20 cellular contexts compared by ENCODE assay signal in genomic region chr17:27257031-27257357, GRCh38. TPM values are rescaled to one million over a fixed set of nuclear protein-coding genes. Genes with fewer than 3 reads are reported as not detected.
DNase-seq lines count a peak whose midpoint lies in the region; ATAC-seq and TF ChIP-seq lines count a peak whose summit lies in the region.
"Had no signal": no experiment of that assay in that cellular context is flagged by ENCODE, and none has a peak within 500 bp of the region (broad histone marks: within the 10 kb centered on the region; RNA-seq: fewer than 3 reads in every experiment).

No MANE protein-coding gene starts in this region.

- H3K27me3 ChIP-seq in AG04450 (ENCODE audit: control insufficient read depth, insufficient read depth, low read length) = no peaks in the 10 kb centered on the region
- no peaks in the 10 kb centered on the region for H3K27me3 ChIP-seq in ascending aorta
- no peaks in the 10 kb centered on the region for H3K27me3 ChIP-seq in stomach

- WGBS in stomach, 5 donors = 57 to 71% (median 65%) methylated on average over 4 of the region's 4 CpGs

- no peak for TF ChIP-seq POLR2A in stomach (IDR thresholded peaks at IDR 0.05)

- H3K4me1 ChIP-seq in ascending aorta = peaks cover 0 to 10% of the 10 kb centered on the region in 2 donors
- H3K4me1 ChIP-seq in stomach = peaks cover 0 to 19% (median 7%) of the 10 kb centered on the region in 4 donors

- POLR2A ChIA-PET in AG04450 (lab: Yijun Ruan, JAX) = interaction anchor here (1.6 kb wide), 1 partner anchor 38 kb away, joined by 5 read pairs; no protein-coding TSS in a partner anchor

- no peaks in the 10 kb centered on the region for H3K9me3 Mint-ChIP-seq in activated T-cell treated with anti-CD3 and anti-CD28 coated beads, Interleukin-2, amount 50 U/mL, for 4 hours
- H3K9me3 Mint-ChIP-seq: activated CD8-positive, alpha-beta T cell treated with anti-CD3 and anti-CD28 coated beads for 36 hours; activated naive CD4-positive, alpha-beta T cell treated with anti-CD3 and anti-CD28 coated beads, Interleukin-2, amount 10 ng/mL, durations not matched to agents 7 days and 5 days; endodermal cell had no signal

- no peaks in the 10 kb centered on the region for H3K36me3 ChIP-seq in ascending aorta
- no peaks in the 10 kb centered on the region for H3K36me3 ChIP-seq in stomach

- no peak overlapping the region for H3K4me3 ChIP-seq in AG04450 (ENCODE audit: low read depth, low read length)
- H3K4me3 ChIP-seq in ascending aorta = no peak overlapping the region
- no peak overlapping the region for H3K4me3 ChIP-seq in stomach

- no peak for DNase-seq in AG04450 (ENCODE audit: low read depth, low spot score)
- no peak for DNase-seq in ascending aorta (ENCODE audit: low spot score in 2 of 2)
- DNase-seq in islet precursor cell = peak; percentile 38
- DNase-seq in stomach = no peak
- DNase-seq in anterior cingulate cortex (lab: John Stamatoyannopoulos, UW) = no peak
- no peak for DNase-seq in activated T-cell treated with anti-CD3 and anti-CD28 coated beads, Interleukin-2, amount 50 U/mL, for 4 hours
- no peak for DNase-seq in D341Med (ENCODE audit: low spot score)
- DNase-seq: activated CD8-positive, alpha-beta T cell treated with anti-CD3 and anti-CD28 coated beads for 36 hours; activated naive CD4-positive, alpha-beta T cell treated with anti-CD3 and anti-CD28 coated beads, Interleukin-2, amount 10 ng/mL, durations not matched to agents 7 days and 5 days; activated T-cell treated with anti-CD3 and anti-CD28 coated beads, Interleukin-2, amount 50 U/mL, for 48 hours; CD4-positive, CD25-positive, alpha-beta regulatory T cell; endodermal cell; GF-D8; GOT3; left cardiac atrium; NCI-H1105 treated with DMSO at 0.1 percent for 48 hours; NCI-H748 treated with DMSO at 0.1 percent for 48 hours; stimulated activated naive CD4-positive, alpha-beta T cell had no signal

- TF ChIP-seq CTCF in AG04450 (IDR thresholded peaks at IDR 0.05; ENCODE audit: low read depth, low read length) (no peak), ascending aorta (IDR thresholded peaks at IDR 0.05) (no peak), stomach (IDR thresholded peaks at IDR 0.05) (no peak)

- H3K9me3 ChIP-seq in AG04450 (ENCODE audit: control insufficient read depth, insufficient read depth, low read length) (no peaks in the 10 kb centered on the region), ascending aorta (no peaks in the 10 kb centered on the region), stomach (no peaks in the 10 kb centered on the region)

- no peak for ATAC-seq in activated T-cell treated with anti-CD3 and anti-CD28 coated beads, Interleukin-2, amount 50 U/mL, for 4 hours
- no peak for ATAC-seq in GM19324 (IDR thresholded peaks at IDR 0.05; ENCODE audit: low FRiP score, unreplicated experiment)
- ATAC-seq: activated CD8-positive, alpha-beta T cell treated with anti-CD3 and anti-CD28 coated beads for 36 hours; WTC11 had no signal

- no peaks in the 10 kb centered on the region for H3K36me3 Mint-ChIP-seq in activated T-cell treated with anti-CD3 and anti-CD28 coated beads, Interleukin-2, amount 50 U/mL, for 4 hours (ENCODE audit: insufficient read depth)
- H3K36me3 Mint-ChIP-seq: activated naive CD4-positive, alpha-beta T cell treated with anti-CD3 and anti-CD28 coated beads, Interleukin-2, amount 10 ng/mL, durations not matched to agents 7 days and 5 days; CD4-positive, CD25-positive, alpha-beta regulatory T cell; WTC11 had no signal

- no peak for TF ChIP-seq EP300 in stomach (IDR thresholded peaks at IDR 0.05)

- no peaks in the 10 kb centered on the region for H3K4me1 Mint-ChIP-seq in activated T-cell treated with anti-CD3 and anti-CD28 coated beads, Interleukin-2, amount 50 U/mL, for 4 hours (ENCODE audit: low read depth)
- H3K4me1 Mint-ChIP-seq: activated naive CD4-positive, alpha-beta T cell treated with anti-CD3 and anti-CD28 coated beads, Interleukin-2, amount 10 ng/mL, durations not matched to agents 7 days and 5 days; CD4-positive, CD25-positive, alpha-beta regulatory T cell; endodermal cell; WTC11 had no signal

- H3K27me3 Mint-ChIP-seq in activated T-cell treated with anti-CD3 and anti-CD28 coated beads, Interleukin-2, amount 50 U/mL, for 4 hours (ENCODE audit: low read depth) = peaks cover 3% of the 10 kb centered on the region
- H3K27me3 Mint-ChIP-seq: activated CD8-positive, alpha-beta T cell treated with anti-CD3 and anti-CD28 coated beads for 36 hours; CD4-positive, CD25-positive, alpha-beta regulatory T cell had no signal

- no peak overlapping the region for H3K4me3 Mint-ChIP-seq in activated T-cell treated with anti-CD3 and anti-CD28 coated beads, Interleukin-2, amount 50 U/mL, for 4 hours
- H3K4me3 Mint-ChIP-seq: activated CD8-positive, alpha-beta T cell treated with anti-CD3 and anti-CD28 coated beads for 36 hours; activated naive CD4-positive, alpha-beta T cell treated with anti-CD3 and anti-CD28 coated beads, Interleukin-2, amount 10 ng/mL, durations not matched to agents 7 days and 5 days; CD4-positive, CD25-positive, alpha-beta regulatory T cell; endodermal cell; WTC11 had no signal

- H3K27ac ChIP-seq in AG04450 (ENCODE audit: low read depth, low read length) (peak overlapping the region; percentile 66), ascending aorta (peak overlapping the region; percentile 56 to 59), stomach (peak overlapping the region in 4 of 5 donors; percentile 17 to 80 (median 68))

- intact Hi-C loops in ascending aorta (cut with DNase I) = no loop called here
- intact Hi-C loops in stomach (cut with DNase I; ENCODE audit: low total_unique reads) = no loop called here

- CTCF ChIA-PET in AG04450 (lab: Charles Lee) = interaction anchor here (1.3 to 3.3 kb wide), 2 partner anchors 17 to 21 kb away, joined by 3 to 16 read pairs; no protein-coding TSS in a partner anchor

RNA-seq across cellular contexts. Expression of gene WSB1, which starts 36.9 kb away (rescaled TPM):
- polyA plus RNA-seq in AG04450 (2011; rRNA removed) (156 and 204 TPM in 2 replicates), stomach (10 to 100 TPM; 15.7 to 62.5 (median 34.1) TPM)
- 68.6 and 71.8 TPM in 2 replicates for polyA minus RNA-seq in AG04450 (2011; rRNA and poly(A)+ RNA removed)
- total RNA-seq in ascending aorta (176 TPM), stomach (100 to 1,000 TPM in 4 of 5 donors, 10 to 100 TPM in 1; 88.3 to 531 (median 194) TPM)
- 10 to 100 TPM; 65.9 to 76.9 (median 73.2) TPM for total RNA-seq in activated T-cell treated with anti-CD3 and anti-CD28 coated beads, Interleukin-2, amount 50 U/mL, for 4 hours
